Comparison of ENCODE assay signal across 8 cellular contexts in the genomic region with DNA sequence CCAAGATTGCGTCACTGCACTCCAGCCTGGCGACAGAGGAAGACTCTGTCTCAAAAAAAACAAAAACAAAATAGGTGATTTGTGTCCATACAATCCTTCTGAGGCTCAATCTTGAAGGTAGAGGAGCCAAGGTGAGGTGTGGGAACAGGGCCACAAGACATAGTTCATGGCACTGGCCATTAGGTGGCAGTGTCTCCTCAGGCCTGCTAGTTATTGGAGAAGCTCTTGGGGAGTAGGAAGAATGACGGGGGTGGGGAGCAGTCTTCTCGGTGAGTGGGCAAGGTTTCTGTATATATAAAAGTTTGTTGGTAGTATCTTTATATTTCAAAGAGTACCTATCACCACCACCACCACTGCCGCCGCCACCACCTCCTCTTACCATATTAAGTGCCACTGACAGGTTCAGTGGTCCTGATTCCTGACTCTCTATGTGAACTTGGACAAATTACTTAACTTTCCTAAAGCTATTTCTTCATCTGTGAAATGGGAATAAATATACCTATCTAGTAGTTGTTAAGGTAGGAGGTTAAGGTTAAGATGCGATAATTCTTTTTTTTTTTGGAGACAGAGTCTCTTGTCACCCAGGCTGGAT. TPM values are rescaled to one million over a fixed set of nuclear protein-coding genes. Genes with fewer than 3 reads are reported as not detected.
DNase-seq lines count a peak whose midpoint lies in the region; ATAC-seq and TF ChIP-seq lines count a peak whose summit lies in the region.

No MANE protein-coding gene starts in this region.

- ATAC-seq in GM19397 (IDR thresholded peaks at IDR 0.05; ENCODE audit: unreplicated experiment) = peak; percentile 91
- ATAC-seq in HG03442 (IDR thresholded peaks at IDR 0.05; ENCODE audit: unreplicated experiment) = peak; percentile 96
- peak; percentile 83 for ATAC-seq in SK-N-SH treated with all-trans-retinoic acid at 6 μM for 48 hours
- peak; percentile 87 for ATAC-seq in activated naive CD8-positive, alpha-beta T cell treated with anti-CD3 and anti-CD28 coated beads, Interleukin-2, amount 10 ng/mL, durations not matched to agents 7 days and 5 days (ENCODE audit: low read depth)
- ATAC-seq in right cardiac atrium = peak; percentile 73 to 75

- no peak overlapping the region for H3K27ac ChIP-seq in right cardiac atrium (ENCODE audit: low read length)

- H3K4me3 Mint-ChIP-seq in activated naive CD8-positive, alpha-beta T cell treated with anti-CD3 and anti-CD28 coated beads, Interleukin-2, amount 10 ng/mL, durations not matched to agents 7 days and 5 days = no peak overlapping the region

- no peaks in the 10 kb centered on the region for H3K9me3 ChIP-seq in right cardiac atrium (ENCODE audit: control insufficient read depth, low read length)

- 80% methylated on average over 7 of the region's 7 CpGs for WGBS in right cardiac atrium

- peaks cover 3% of the 10 kb centered on the region for H3K4me1 ChIP-seq in right cardiac atrium (ENCODE audit: control insufficient read depth, insufficient read depth, low read length)

- H3K9me3 Mint-ChIP-seq in activated naive CD8-positive, alpha-beta T cell treated with anti-CD3 and anti-CD28 coated beads, Interleukin-2, amount 10 ng/mL, durations not matched to agents 7 days and 5 days = no peaks in the 10 kb centered on the region

- H3K27me3 Mint-ChIP-seq in activated naive CD8-positive, alpha-beta T cell treated with anti-CD3 and anti-CD28 coated beads, Interleukin-2, amount 10 ng/mL, durations not matched to agents 7 days and 5 days = no peaks in the 10 kb centered on the region

- H3K36me3 Mint-ChIP-seq in activated naive CD8-positive, alpha-beta T cell treated with anti-CD3 and anti-CD28 coated beads, Interleukin-2, amount 10 ng/mL, durations not matched to agents 7 days and 5 days = peaks cover 8% of the 10 kb centered on the region

- no peak overlapping the region for H3K4me3 ChIP-seq in right cardiac atrium (ENCODE audit: low read length)

- H3K27me3 ChIP-seq in right cardiac atrium (ENCODE audit: control insufficient read depth, insufficient read depth) = no peaks in the 10 kb centered on the region

- H3K4me1 Mint-ChIP-seq in activated naive CD8-positive, alpha-beta T cell treated with anti-CD3 and anti-CD28 coated beads, Interleukin-2, amount 10 ng/mL, durations not matched to agents 7 days and 5 days = peaks cover 44% of the 10 kb centered on the region

- POLR2A ChIA-PET in activated naive CD8-positive, alpha-beta T cell treated with anti-CD3 and anti-CD28 coated beads, Interleukin-2, amount 10 ng/mL, durations not matched to agents 7 days and 5 days (lab: Charles Lee) = interaction anchor here (1.0 kb wide), 1 partner anchor 10 kb away, joined by 3 read pairs; no protein-coding TSS in a partner anchor

- DNase-seq in DMS53 (lab: John Stamatoyannopoulos, UW) = peak; percentile 73
- DNase-seq in activated naive CD8-positive, alpha-beta T cell treated with anti-CD3 and anti-CD28 coated beads, Interleukin-2, amount 10 ng/mL, durations not matched to agents 7 days and 5 days = peak; percentile 58
- peak; percentile 29 to 60 (median 57) for DNase-seq in right cardiac atrium
- DNase-seq in stimulated activated CD4-positive, alpha-beta T cell treated with anti-CD3 and anti-CD28 coated beads, Interleukin-12 subunit alpha, Interleukin-12 subunit beta, amount 100 ng/mL, for 4 hours = peak; percentile 62
- DNase-seq in foreskin melanocyte = no peak

- intact Hi-C loops in right cardiac atrium (cut with DNase I) = no loop called here

- no peak overlapping the region for H3K27ac Mint-ChIP-seq in activated naive CD8-positive, alpha-beta T cell treated with anti-CD3 and anti-CD28 coated beads, Interleukin-2, amount 10 ng/mL, durations not matched to agents 7 days and 5 days

TF ChIP-seq in SK-N-SH treated with all-trans-retinoic acid at 6 μM for 48 hours, 23 proteins besides CTCF, POLR2A, EP300 and RAD21 (continues in another document):
- TF ChIP-seq, protein P1, sequence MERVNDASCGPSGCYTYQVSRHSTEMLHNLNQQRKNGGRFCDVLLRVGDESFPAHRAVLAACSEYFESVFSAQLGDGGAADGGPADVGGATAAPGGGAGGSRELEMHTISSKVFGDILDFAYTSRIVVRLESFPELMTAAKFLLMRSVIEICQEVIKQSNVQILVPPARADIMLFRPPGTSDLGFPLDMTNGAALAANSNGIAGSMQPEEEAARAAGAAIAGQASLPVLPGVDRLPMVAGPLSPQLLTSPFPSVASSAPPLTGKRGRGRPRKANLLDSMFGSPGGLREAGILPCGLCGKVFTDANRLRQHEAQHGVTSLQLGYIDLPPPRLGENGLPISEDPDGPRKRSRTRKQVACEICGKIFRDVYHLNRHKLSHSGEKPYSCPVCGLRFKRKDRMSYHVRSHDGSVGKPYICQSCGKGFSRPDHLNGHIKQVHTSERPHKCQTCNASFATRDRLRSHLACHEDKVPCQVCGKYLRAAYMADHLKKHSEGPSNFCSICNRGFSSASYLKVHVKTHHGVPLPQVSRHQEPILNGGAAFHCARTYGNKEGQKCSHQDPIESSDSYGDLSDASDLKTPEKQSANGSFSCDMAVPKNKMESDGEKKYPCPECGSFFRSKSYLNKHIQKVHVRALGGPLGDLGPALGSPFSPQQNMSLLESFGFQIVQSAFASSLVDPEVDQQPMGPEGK (CRISPR knock-in tag; IDR thresholded peaks at IDR 0.05; ENCODE audit: borderline replicate concordance) = no peak
- no peak for TF ChIP-seq TOX (CRISPR knock-in tag; IDR thresholded peaks at IDR 0.05; ENCODE audit: borderline replicate concordance)
- no peak for TF ChIP-seq ZC3H10 (CRISPR knock-in tag; IDR thresholded peaks at IDR 0.05)
- TF ChIP-seq, protein P2, sequence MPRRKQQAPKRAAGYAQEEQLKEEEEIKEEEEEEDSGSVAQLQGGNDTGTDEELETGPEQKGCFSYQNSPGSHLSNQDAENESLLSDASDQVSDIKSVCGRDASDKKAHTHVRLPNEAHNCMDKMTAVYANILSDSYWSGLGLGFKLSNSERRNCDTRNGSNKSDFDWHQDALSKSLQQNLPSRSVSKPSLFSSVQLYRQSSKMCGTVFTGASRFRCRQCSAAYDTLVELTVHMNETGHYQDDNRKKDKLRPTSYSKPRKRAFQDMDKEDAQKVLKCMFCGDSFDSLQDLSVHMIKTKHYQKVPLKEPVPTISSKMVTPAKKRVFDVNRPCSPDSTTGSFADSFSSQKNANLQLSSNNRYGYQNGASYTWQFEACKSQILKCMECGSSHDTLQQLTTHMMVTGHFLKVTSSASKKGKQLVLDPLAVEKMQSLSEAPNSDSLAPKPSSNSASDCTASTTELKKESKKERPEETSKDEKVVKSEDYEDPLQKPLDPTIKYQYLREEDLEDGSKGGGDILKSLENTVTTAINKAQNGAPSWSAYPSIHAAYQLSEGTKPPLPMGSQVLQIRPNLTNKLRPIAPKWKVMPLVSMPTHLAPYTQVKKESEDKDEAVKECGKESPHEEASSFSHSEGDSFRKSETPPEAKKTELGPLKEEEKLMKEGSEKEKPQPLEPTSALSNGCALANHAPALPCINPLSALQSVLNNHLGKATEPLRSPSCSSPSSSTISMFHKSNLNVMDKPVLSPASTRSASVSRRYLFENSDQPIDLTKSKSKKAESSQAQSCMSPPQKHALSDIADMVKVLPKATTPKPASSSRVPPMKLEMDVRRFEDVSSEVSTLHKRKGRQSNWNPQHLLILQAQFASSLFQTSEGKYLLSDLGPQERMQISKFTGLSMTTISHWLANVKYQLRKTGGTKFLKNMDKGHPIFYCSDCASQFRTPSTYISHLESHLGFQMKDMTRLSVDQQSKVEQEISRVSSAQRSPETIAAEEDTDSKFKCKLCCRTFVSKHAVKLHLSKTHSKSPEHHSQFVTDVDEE (CRISPR knock-in tag; IDR thresholded peaks at IDR 0.05) = no peak
- TF ChIP-seq, protein P3, sequence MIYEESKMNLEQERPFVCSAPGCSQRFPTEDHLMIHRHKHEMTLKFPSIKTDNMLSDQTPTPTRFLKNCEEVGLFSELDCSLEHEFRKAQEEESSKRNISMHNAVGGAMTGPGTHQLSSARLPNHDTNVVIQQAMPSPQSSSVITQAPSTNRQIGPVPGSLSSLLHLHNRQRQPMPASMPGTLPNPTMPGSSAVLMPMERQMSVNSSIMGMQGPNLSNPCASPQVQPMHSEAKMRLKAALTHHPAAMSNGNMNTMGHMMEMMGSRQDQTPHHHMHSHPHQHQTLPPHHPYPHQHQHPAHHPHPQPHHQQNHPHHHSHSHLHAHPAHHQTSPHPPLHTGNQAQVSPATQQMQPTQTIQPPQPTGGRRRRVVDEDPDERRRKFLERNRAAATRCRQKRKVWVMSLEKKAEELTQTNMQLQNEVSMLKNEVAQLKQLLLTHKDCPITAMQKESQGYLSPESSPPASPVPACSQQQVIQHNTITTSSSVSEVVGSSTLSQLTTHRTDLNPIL (CRISPR knock-in tag; IDR thresholded peaks at IDR 0.05; ENCODE audit: low read depth) = no peak
- TF ChIP-seq, protein P4, sequence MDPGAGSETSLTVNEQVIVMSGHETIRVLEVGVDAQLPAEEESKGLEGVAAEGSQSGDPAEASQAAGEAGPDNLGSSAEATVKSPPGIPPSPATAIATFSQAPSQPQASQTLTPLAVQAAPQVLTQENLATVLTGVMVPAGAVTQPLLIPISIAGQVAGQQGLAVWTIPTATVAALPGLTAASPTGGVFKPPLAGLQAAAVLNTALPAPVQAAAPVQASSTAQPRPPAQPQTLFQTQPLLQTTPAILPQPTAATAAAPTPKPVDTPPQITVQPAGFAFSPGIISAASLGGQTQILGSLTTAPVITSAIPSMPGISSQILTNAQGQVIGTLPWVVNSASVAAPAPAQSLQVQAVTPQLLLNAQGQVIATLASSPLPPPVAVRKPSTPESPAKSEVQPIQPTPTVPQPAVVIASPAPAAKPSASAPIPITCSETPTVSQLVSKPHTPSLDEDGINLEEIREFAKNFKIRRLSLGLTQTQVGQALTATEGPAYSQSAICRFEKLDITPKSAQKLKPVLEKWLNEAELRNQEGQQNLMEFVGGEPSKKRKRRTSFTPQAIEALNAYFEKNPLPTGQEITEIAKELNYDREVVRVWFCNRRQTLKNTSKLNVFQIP (CRISPR knock-in tag; IDR thresholded peaks at IDR 0.05; ENCODE audit: borderline replicate concordance, low read depth) = no peak
- no peak for TF ChIP-seq SNAI2 (CRISPR knock-in tag; IDR thresholded peaks at IDR 0.05)
- no peak for TF ChIP-seq ZNF565 (CRISPR knock-in tag; conservative IDR thresholded peaks at IDR 0.05; ENCODE audit: low read depth)
- TF ChIP-seq ZNF8 (CRISPR knock-in tag; IDR thresholded peaks at IDR 0.05) = no peak
- no peak for TF ChIP-seq OSR1 (CRISPR knock-in tag; IDR thresholded peaks at IDR 0.05)
- no peak for TF ChIP-seq ISL1 (CRISPR knock-in tag; IDR thresholded peaks at IDR 0.05)
- TF ChIP-seq CSDC2 (CRISPR knock-in tag; IDR thresholded peaks at IDR 0.05) = no peak
- TF ChIP-seq GLIS3 (CRISPR knock-in tag; IDR thresholded peaks at IDR 0.05) = no peak
- no peak for TF ChIP-seq ZFP3 (CRISPR knock-in tag; IDR thresholded peaks at IDR 0.05)
- TF ChIP-seq RARB (CRISPR knock-in tag; IDR thresholded peaks at IDR 0.05) = no peak
- no peak for TF ChIP-seq ESRRG (CRISPR knock-in tag; IDR thresholded peaks at IDR 0.05)
- TF ChIP-seq BACH2 (CRISPR knock-in tag; IDR thresholded peaks at IDR 0.05; ENCODE audit: borderline replicate concordance) = no peak

RNA-seq across cellular contexts. Expression of a gene that starts 24.0 kb away (rescaled TPM):
- total RNA-seq in activated naive CD8-positive, alpha-beta T cell treated with anti-CD3 and anti-CD28 coated beads, Interleukin-2, amount 10 ng/mL, durations not matched to agents 7 days and 5 days = 10 to 100 TPM; 92.7 to 98.0 TPM
- 100 to 1,000 TPM; 119 to 176 (median 153) TPM for total RNA-seq in right cardiac atrium
- polyA plus RNA-seq in right cardiac atrium = 30.7 TPM
